Comparison of ENCODE assay signal across 8 cellular contexts in genomic region chr1:77888071-77888428, GRCh38. TPM values are rescaled to one million over a fixed set of nuclear protein-coding genes. Genes with fewer than 3 reads are reported as not detected.
A peak's percentile ranks its signal among the peaks of the same experiment; 100 is the strongest.
DNase-seq lines count a peak whose midpoint lies in the region; TF ChIP-seq lines count a peak whose summit lies in the region.

No MANE protein-coding gene starts in this region.

- H3K27ac ChIP-seq in angular gyrus (ENCODE audit: low read depth, low read length): peak overlapping the region; percentile 40

- H3K36me3 ChIP-seq in skeletal muscle satellite cell (ENCODE audit: insufficient read depth, low read length): peaks cover 18% of the 10 kb centered on the region

- DNase-seq in AG09319 (ENCODE audit: extremely low read depth, low read depth): peak; percentile 23
- peak; percentile 62 for DNase-seq in HEK293T (ENCODE audit: extremely low spot score)
- no peak for DNase-seq in inferior parietal cortex (ENCODE audit: extremely low spot score)
- DNase-seq in SW480 (ENCODE audit: low spot score): no peak
- no peak for DNase-seq in stimulated activated CD4-positive, alpha-beta T cell treated with anti-CD3 and anti-CD28 coated beads, Interleukin-12 subunit alpha, Interleukin-12 subunit beta, amount 100 ng/mL, for 4 hours

- peak overlapping the region; percentile 83 for H3K4me3 ChIP-seq in iPS-11a (ENCODE audit: low read depth, low read length)
- H3K4me3 ChIP-seq in skeletal muscle satellite cell (ENCODE audit: low read length): peak overlapping the region; percentile 100

- TF ChIP-seq CTCF in AG09319 (IDR thresholded peaks at IDR 0.05; ENCODE audit: low read depth, low read length): no peak; the same call in 1 of the 2 replicates

- no peaks in the 10 kb centered on the region for H3K27me3 ChIP-seq in skeletal muscle satellite cell (ENCODE audit: control insufficient read depth, insufficient read depth, low read length)

- H3K4me2 ChIP-seq in skeletal muscle satellite cell (ENCODE audit: low read length): peak overlapping the region; percentile 93

- H3K4me1 ChIP-seq in skeletal muscle satellite cell (ENCODE audit: control insufficient read depth, insufficient read depth, low read length): peaks cover 17% of the 10 kb centered on the region

- H3K9ac ChIP-seq in skeletal muscle satellite cell (ENCODE audit: low read depth, low read length): peak overlapping the region; percentile 100

- POLR2A ChIA-PET in HEK293T (lab: Yijun Ruan, JAX): interaction anchor here (0.9 to 1.5 kb wide), 5 partner anchors 12 to 190 kb away, joined by 3 to 10 read pairs (median 3); partner anchors contain the start of gene FUBP1

- no peaks in the 10 kb centered on the region for H3K9me3 ChIP-seq in skeletal muscle satellite cell (replicated peaks; ENCODE audit: low read length)

- CTCF ChIA-PET in HEK293T (lab: Yijun Ruan, JAX): interaction anchor here (0.7 kb wide), 1 partner anchor 129 kb away, joined by 3 read pairs; no protein-coding TSS in a partner anchor

TF ChIP-seq in HEK293T, 16 proteins besides CTCF, POLR2A, EP300 and RAD21:
- TF ChIP-seq HDGF (IDR thresholded peaks at IDR 0.05; ENCODE audit: borderline replicate concordance) (peak; percentile 92; the same call in 1 of the 2 replicates), LEF1 (IDR thresholded peaks at IDR 0.05; ENCODE audit: borderline replicate concordance) (no peak), ARNT (IDR thresholded peaks at IDR 0.05) (no peak), NFRKB (IDR thresholded peaks at IDR 0.05) (no peak)

RNA-seq across cellular contexts. Expression of gene NEXN, which starts 0.4 kb away (rescaled TPM):
- total RNA-seq in skeletal muscle satellite cell (2012; rRNA removed): 5.1 and 6.1 TPM in 2 replicates

Comparison
In these comparisons a context has a peak if more than half of its experiments do, and no peak if none do; other contexts are left out.
1. DNase-seq: peak in AG09319 (single experiment) and HEK293T (single experiment); none in inferior parietal cortex (single experiment), SW480 (single experiment) and stimulated activated CD4-positive, alpha-beta T cell treated with anti-CD3 and anti-CD28 coated beads, Interleukin-12 subunit alpha, Interleukin-12 subunit beta, amount 100 ng/mL, for 4 hours (single experiment).